Comparison of ENCODE assay signal across 19 cellular contexts in genomic region chr11:71507102-71507501, GRCh38. TPM values are rescaled to one million over a fixed set of nuclear protein-coding genes. Genes with fewer than 3 reads are reported as not detected.
DNase-seq lines count a peak whose midpoint lies in the region; ATAC-seq and TF ChIP-seq lines count a peak whose summit lies in the region.
"Had no signal": no experiment of that assay in that cellular context is flagged by ENCODE, and none has a peak within 500 bp of the region (broad histone marks: within the 10 kb centered on the region; RNA-seq: fewer than 3 reads in every experiment).

No MANE protein-coding gene starts in this region.

- CTCF ChIA-PET in WTC11 (lab: Charles Lee) = interaction anchor here (3.0 kb wide), 1 partner anchor 56 kb away, joined by 11 read pairs; no protein-coding TSS in a partner anchor

- POLR2A ChIA-PET in WTC11 (lab: Charles Lee) = no interaction called here

- H3K4me3 Mint-ChIP-seq in activated naive CD8-positive, alpha-beta T cell = no peak overlapping the region
- H3K4me3 Mint-ChIP-seq in activated naive CD8-positive, alpha-beta T cell treated with anti-CD3 and anti-CD28 coated beads for 36 hours = no peak overlapping the region
- H3K4me3 Mint-ChIP-seq in endothelial cell (ENCODE audit: unreplicated experiment) (peak overlapping the region; percentile 4), osteocyte (ENCODE audit: unreplicated experiment) (no peak overlapping the region), WTC11 (no peak overlapping the region)
- H3K4me3 Mint-ChIP-seq: B cell; CD4-positive, alpha-beta T cell had no signal

- H3K36me3 Mint-ChIP-seq in activated naive CD8-positive, alpha-beta T cell = peaks cover 23% of the 10 kb centered on the region
- H3K36me3 Mint-ChIP-seq in activated naive CD8-positive, alpha-beta T cell treated with anti-CD3 and anti-CD28 coated beads for 36 hours = peaks cover 43% of the 10 kb centered on the region
- H3K36me3 Mint-ChIP-seq in endothelial cell (ENCODE audit: low read depth, unreplicated experiment) = peaks cover 20% of the 10 kb centered on the region
- H3K36me3 Mint-ChIP-seq in osteocyte (ENCODE audit: unreplicated experiment) = peaks cover 14% of the 10 kb centered on the region
- H3K36me3 Mint-ChIP-seq in WTC11 = peaks cover 61% of the 10 kb centered on the region

- H3K27ac Mint-ChIP-seq in activated naive CD8-positive, alpha-beta T cell = peak overlapping the region; percentile 22
- H3K27ac Mint-ChIP-seq in activated naive CD8-positive, alpha-beta T cell treated with anti-CD3 and anti-CD28 coated beads for 36 hours = no peak overlapping the region
- H3K27ac Mint-ChIP-seq in endothelial cell (ENCODE audit: unreplicated experiment) (no peak overlapping the region), osteocyte (ENCODE audit: unreplicated experiment) (no peak overlapping the region), WTC11 (no peak overlapping the region)
- H3K27ac Mint-ChIP-seq: B cell; CD4-positive, alpha-beta T cell had no signal

- ATAC-seq in WTC11 = no peak
- no peak for ATAC-seq in GM21529 (IDR thresholded peaks at IDR 0.05; ENCODE audit: unreplicated experiment)

- H3K9me3 Mint-ChIP-seq in activated naive CD8-positive, alpha-beta T cell (ENCODE audit: low read depth) = peaks cover 22% of the 10 kb centered on the region
- H3K9me3 Mint-ChIP-seq in activated naive CD8-positive, alpha-beta T cell treated with anti-CD3 and anti-CD28 coated beads for 36 hours = peaks cover 40% of the 10 kb centered on the region
- H3K9me3 Mint-ChIP-seq in endothelial cell (ENCODE audit: unreplicated experiment) = peaks cover 5% of the 10 kb centered on the region
- H3K9me3 Mint-ChIP-seq in osteocyte (ENCODE audit: unreplicated experiment) = peaks cover 42% of the 10 kb centered on the region
- H3K9me3 Mint-ChIP-seq in WTC11 = peaks cover 55% of the 10 kb centered on the region

- H3K4me1 Mint-ChIP-seq in activated naive CD8-positive, alpha-beta T cell (ENCODE audit: low read depth) = no peaks in the 10 kb centered on the region
- H3K4me1 Mint-ChIP-seq in activated naive CD8-positive, alpha-beta T cell treated with anti-CD3 and anti-CD28 coated beads for 36 hours = no peaks in the 10 kb centered on the region
- peaks cover 3% of the 10 kb centered on the region for H3K4me1 Mint-ChIP-seq in endothelial cell (ENCODE audit: unreplicated experiment)
- H3K4me1 Mint-ChIP-seq in osteocyte (ENCODE audit: unreplicated experiment) = peaks cover 3% of the 10 kb centered on the region
- H3K4me1 Mint-ChIP-seq in WTC11 = peaks cover 22% of the 10 kb centered on the region

- no peaks in the 10 kb centered on the region for H3K27me3 Mint-ChIP-seq in activated naive CD8-positive, alpha-beta T cell
- no peaks in the 10 kb centered on the region for H3K27me3 Mint-ChIP-seq in activated naive CD8-positive, alpha-beta T cell treated with anti-CD3 and anti-CD28 coated beads for 36 hours
- H3K27me3 Mint-ChIP-seq in endothelial cell (ENCODE audit: unreplicated experiment) (peaks cover 7% of the 10 kb centered on the region), osteocyte (ENCODE audit: unreplicated experiment) (no peaks in the 10 kb centered on the region), WTC11 (ENCODE audit: low read depth) (peaks cover 27% of the 10 kb centered on the region)
- H3K27me3 Mint-ChIP-seq: B cell; CD4-positive, alpha-beta T cell had no signal

- no peak for DNase-seq in activated naive CD8-positive, alpha-beta T cell treated with anti-CD3 and anti-CD28 coated beads for 36 hours
- DNase-seq in endothelial cell (ENCODE audit: low spot score) (no peak), osteocyte (ENCODE audit: extremely low spot score, unreplicated experiment) (peak; percentile 60), WTC11 (ENCODE audit: low spot score) (no peak), NCI-H1092 treated with DMSO at 0.1 percent for 48 hours (lab: John Stamatoyannopoulos, UW) (no peak), HCEC 1CT (no peak)
- DNase-seq: 8988T, DMS153, DMS79, GDM1, GM23248 had no signal

- TF ChIP-seq CTCF in endothelial cell (IDR thresholded peaks at IDR 0.05; ENCODE audit: unreplicated experiment) (no peak), osteocyte (IDR thresholded peaks at IDR 0.05) (no peak), WTC11 (IDR thresholded peaks at IDR 0.05) (no peak)

TF ChIP-seq in WTC11, 78 proteins besides CTCF, POLR2A, EP300 and RAD21 (continues in another document):
- TF ChIP-seq ZNF532 (CRISPR knock-in tag; IDR thresholded peaks at IDR 0.05; ENCODE audit: borderline replicate concordance) = no peak
- no peak for TF ChIP-seq ZNF425 (CRISPR knock-in tag; conservative IDR thresholded peaks at IDR 0.05)
- TF ChIP-seq ZMAT4 (CRISPR knock-in tag; IDR thresholded peaks at IDR 0.05) = no peak
- TF ChIP-seq CREM (CRISPR knock-in tag; IDR thresholded peaks at IDR 0.05) = no peak
- no peak for TF ChIP-seq IRF2 (CRISPR knock-in tag; IDR thresholded peaks at IDR 0.05; ENCODE audit: borderline replicate concordance, low read depth)
- TF ChIP-seq HMGA2 (CRISPR knock-in tag; IDR thresholded peaks at IDR 0.05) = no peak
- TF ChIP-seq TEAD4 (CRISPR knock-in tag; IDR thresholded peaks at IDR 0.05) = no peak
- no peak for TF ChIP-seq NFATC4 (CRISPR knock-in tag; IDR thresholded peaks at IDR 0.05)
- no peak for TF ChIP-seq OVOL2 (CRISPR knock-in tag; IDR thresholded peaks at IDR 0.05; ENCODE audit: borderline replicate concordance)

RNA-seq across cellular contexts. Expression of gene KRTAP5-7, which starts 20.0 kb away (rescaled TPM):
- not detected for total RNA-seq in activated naive CD8-positive, alpha-beta T cell treated with anti-CD3 and anti-CD28 coated beads for 36 hours
- not detected for total RNA-seq in endothelial cell (ENCODE audit: unreplicated experiment)
- not detected in 2 replicates for total RNA-seq in osteocyte
- 0.11 TPM in 1 of 3 replicates, not detected in the others for total RNA-seq in WTC11 (2021)
- total RNA-seq: A673; CD4-positive, alpha-beta T cell; Daoy; GM23248; H4; HT-29 had no signal

RNA-seq across cellular contexts. Expression of gene KRTAP5-8, which starts 30.7 kb away (rescaled TPM):
- not detected for total RNA-seq in activated naive CD8-positive, alpha-beta T cell treated with anti-CD3 and anti-CD28 coated beads for 36 hours
- total RNA-seq in endothelial cell (ENCODE audit: unreplicated experiment) = not detected
- total RNA-seq in osteocyte = not detected in 2 replicates
- total RNA-seq in WTC11 (2021) = not detected in 3 replicates
- total RNA-seq: A673; CD4-positive, alpha-beta T cell; Daoy; GM23248; H4; HT-29 had no signal

RNA-seq across cellular contexts. Expression of gene KRTAP5-9, which starts 41.1 kb away (rescaled TPM):
- total RNA-seq in activated naive CD8-positive, alpha-beta T cell treated with anti-CD3 and anti-CD28 coated beads for 36 hours = not detected
- 0.80 TPM for total RNA-seq in endothelial cell (ENCODE audit: unreplicated experiment)
- not detected in 2 replicates for total RNA-seq in osteocyte
- total RNA-seq in WTC11 (2021) = not detected in 3 replicates
- total RNA-seq: A673, Daoy, GM23248, H4, HT-29 had no signal

RNA-seq across cellular contexts. Expression of gene NADSYN1, which starts 54.1 kb away (rescaled TPM):
- 10 to 100 TPM; 59.9 to 66.8 TPM for total RNA-seq in activated naive CD8-positive, alpha-beta T cell treated with anti-CD3 and anti-CD28 coated beads for 36 hours
- total RNA-seq in endothelial cell (ENCODE audit: unreplicated experiment) (69.0 TPM), osteocyte (51.0 and 55.4 TPM in 2 replicates), WTC11 (2021) (43.4 to 45.6 TPM (median 45.1 TPM) in 3 replicates)

RNA-seq across cellular contexts. Expression of gene KRTAP5-10, which starts 58.3 kb away (rescaled TPM):
- not detected for total RNA-seq in activated naive CD8-positive, alpha-beta T cell treated with anti-CD3 and anti-CD28 coated beads for 36 hours
- 0.23 TPM for total RNA-seq in endothelial cell (ENCODE audit: unreplicated experiment)
- total RNA-seq in osteocyte = 0.30 and 0.31 TPM in 2 replicates
- not detected in 3 replicates for total RNA-seq in WTC11 (2021)
- total RNA-seq: A673; B cell; CD4-positive, alpha-beta T cell; Daoy; GM23248; H4; HT-29 had no signal
